ENCODE assay signal across 1 cellular context in genomic region chr14:91229743-91230200, GRCh38.
TF ChIP-seq lines count a peak whose summit lies in the region.

No MANE protein-coding gene starts in this region.

TF ChIP-seq in GM23338, 12 proteins besides CTCF, POLR2A, EP300 and RAD21 (continued from another document):
- TF ChIP-seq ZNF462 (CRISPR knock-in tag; IDR thresholded peaks at IDR 0.05), result no peak
- no peak for TF ChIP-seq JUNB (IDR thresholded peaks at IDR 0.05; ENCODE audit: unreplicated experiment)
- no peak for TF ChIP-seq EZH2phosphoT487 (IDR thresholded peaks at IDR 0.05; ENCODE audit: unreplicated experiment)
- TF ChIP-seq ZNF114 (CRISPR knock-in tag; IDR thresholded peaks at IDR 0.05), result no peak
